Comparison of ENCODE assay signal across 19 cellular contexts in the genomic region with DNA sequence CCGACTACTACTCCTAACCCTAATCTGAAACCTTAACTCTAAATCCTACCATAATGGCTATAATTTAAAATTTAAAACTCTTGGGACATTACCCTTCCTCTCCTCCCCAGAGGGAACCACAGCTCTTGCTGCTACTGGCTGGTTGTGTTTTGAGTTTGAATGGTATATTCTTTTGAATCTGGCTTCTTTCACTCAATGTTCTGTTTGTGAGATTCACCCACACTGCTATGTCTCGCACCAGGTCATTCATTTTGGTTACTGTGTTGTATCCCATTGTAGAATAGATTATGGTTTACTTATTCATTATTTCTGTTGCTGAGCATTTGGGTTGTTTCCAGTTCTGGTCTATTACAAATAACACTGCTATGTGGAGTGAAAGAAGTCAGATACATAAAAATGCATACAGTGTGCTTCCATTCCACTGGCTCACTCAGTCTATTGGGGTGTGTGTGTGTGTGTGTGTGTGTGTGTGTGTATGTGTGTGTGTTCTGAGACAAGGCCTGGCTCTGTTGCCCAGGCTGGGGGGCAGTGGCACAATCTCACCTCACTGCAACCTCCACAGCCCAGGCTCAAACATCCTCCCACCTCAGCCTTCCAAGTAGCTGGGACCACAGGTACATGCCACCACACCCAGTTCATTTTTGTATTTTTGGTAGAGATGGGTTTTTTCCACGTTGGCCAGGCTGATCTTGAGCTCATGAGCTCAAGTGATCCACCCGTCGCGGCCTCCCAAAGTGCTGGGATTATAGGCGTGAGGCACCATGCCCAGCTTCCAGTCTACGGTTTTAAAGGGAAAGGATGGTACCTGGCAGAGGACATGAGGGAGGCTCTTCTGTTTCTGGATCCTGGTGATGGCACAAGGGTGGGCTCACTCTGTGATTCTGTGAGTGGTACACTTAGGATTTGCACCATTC. TPM values are rescaled to one million over a fixed set of nuclear protein-coding genes. Genes with fewer than 3 reads are reported as not detected.
A peak's percentile ranks its signal among the peaks of the same experiment; 100 is the strongest.
DNase-seq lines count a peak whose midpoint lies in the region; ATAC-seq and TF ChIP-seq lines count a peak whose summit lies in the region.
"Had no signal": no experiment of that assay in that cellular context is flagged by ENCODE, and none has a peak within 500 bp of the region (broad histone marks: within the 10 kb centered on the region; RNA-seq: fewer than 3 reads in every experiment).

No MANE protein-coding gene starts in this region.

- peaks cover 0 to 4% of the 10 kb centered on the region in 2 donors for H3K4me1 Mint-ChIP-seq in natural killer cell

- no peak overlapping the region for H3K23ac ChIP-seq in mesenchymal stem cell (ENCODE audit: low read length in 2 of 2)

- no peak overlapping the region for H3K27ac Mint-ChIP-seq in natural killer cell
- H3K27ac Mint-ChIP-seq: activated CD4-positive, alpha-beta T cell treated with anti-CD3 and anti-CD28 coated beads, Interleukin-2, amount 10 ng/mL, durations not matched to agents 24 days and 14 days; activated naive CD8-positive, alpha-beta T cell treated with anti-CD3 and anti-CD28 coated beads, Interleukin-2, amount 10 ng/mL, durations not matched to agents 7 days and 5 days; stimulated activated naive CD8-positive, alpha-beta T cell treated with anti-CD3 and anti-CD28 coated beads, Interleukin-15, amount 100 ng/mL, for 72 hours had no signal

- DNase-seq in AG09309 (ENCODE audit: low read depth), result peak; percentile 45
- DNase-seq in M059J (ENCODE audit: low read depth), result peak; percentile 31
- peak; percentile 22 for DNase-seq in epithelial cell of esophagus (ENCODE audit: low read depth)
- peak; percentile 11 for DNase-seq in mesenchymal stem cell
- DNase-seq in spleen, result no peak
- no peak for DNase-seq in natural killer cell
- DNase-seq in NAMALWA (ENCODE audit: low spot score), result no peak
- DNase-seq: activated CD4-positive, alpha-beta T cell treated with anti-CD3 and anti-CD28 coated beads, Interleukin-2, amount 10 ng/mL, durations not matched to agents 24 days and 14 days; activated naive CD8-positive, alpha-beta T cell treated with anti-CD3 and anti-CD28 coated beads, Interleukin-2, amount 10 ng/mL, durations not matched to agents 7 days and 5 days; activated T-cell treated with anti-CD3 and anti-CD28 coated beads, Interleukin-2, amount 50 U/mL, for 4 hours; AML-193; NCI-H1694; NCI-H510A; OCI-M1; stimulated activated CD4-positive, alpha-beta T cell treated with anti-CD3 and anti-CD28 coated beads, Interleukin-12 subunit alpha, Interleukin-12 subunit beta, amount 100 ng/mL, for 4 hours; stimulated activated naive CD8-positive, alpha-beta T cell treated with anti-CD3 and anti-CD28 coated beads, Interleukin-15, amount 100 ng/mL, for 72 hours; T1000 had no signal

- ATAC-seq in natural killer cell, result no peak
- ATAC-seq in GM18519 (IDR thresholded peaks at IDR 0.05; ENCODE audit: low FRiP score, unreplicated experiment), result no peak
- ATAC-seq: activated T-cell treated with anti-CD3 and anti-CD28 coated beads, Interleukin-2, amount 50 U/mL, for 4 hours; stimulated activated naive CD8-positive, alpha-beta T cell treated with anti-CD3 and anti-CD28 coated beads, Interleukin-15, amount 100 ng/mL, for 72 hours had no signal

- no peaks in the 10 kb centered on the region for H3K9me3 Mint-ChIP-seq in natural killer cell
- H3K9me3 Mint-ChIP-seq: activated CD4-positive, alpha-beta T cell treated with anti-CD3 and anti-CD28 coated beads, Interleukin-2, amount 10 ng/mL, durations not matched to agents 24 days and 14 days; activated naive CD8-positive, alpha-beta T cell treated with anti-CD3 and anti-CD28 coated beads, Interleukin-2, amount 10 ng/mL, durations not matched to agents 7 days and 5 days; activated T-cell treated with anti-CD3 and anti-CD28 coated beads, Interleukin-2, amount 50 U/mL, for 4 hours; stimulated activated naive CD8-positive, alpha-beta T cell treated with anti-CD3 and anti-CD28 coated beads, Interleukin-15, amount 100 ng/mL, for 72 hours had no signal

- peaks cover 14 to 28% of the 10 kb centered on the region in 2 donors for H3K27me3 Mint-ChIP-seq in natural killer cell (ENCODE audit: low read depth in 2 of 2)

- no peak overlapping the region for H3K4me3 ChIP-seq in AG09309 (ENCODE audit: control insufficient read depth, low read depth, low read length)
- no peak overlapping the region for H3K4me3 ChIP-seq in epithelial cell of esophagus (ENCODE audit: low read length)
- H3K4me3 ChIP-seq in mesenchymal stem cell (ENCODE audit: insufficient read depth in 1 of 2, low read depth in 1 of 2, low read length in 2 of 2), result no peak overlapping the region
- H3K4me3 ChIP-seq in spleen, result no peak overlapping the region
- H3K4me3 ChIP-seq: vagina had no signal

- H2BK15ac ChIP-seq in mesenchymal stem cell (ENCODE audit: low read depth, poor library complexity, severe bottlenecking), result no peak overlapping the region

- H3K4me1 ChIP-seq in mesenchymal stem cell (ENCODE audit: control insufficient read depth, insufficient read depth, low read depth, low read length), result peaks cover 3% of the 10 kb centered on the region
- peaks cover 0 to 11% (median 2%) of the 10 kb centered on the region in 6 donors for H3K4me1 ChIP-seq in spleen
- H3K4me1 ChIP-seq: vagina had no signal

- H2BK12ac ChIP-seq in mesenchymal stem cell (ENCODE audit: low read length in 2 of 2), result no peak overlapping the region

- H2AFZ ChIP-seq in mesenchymal stem cell (ENCODE audit: low read depth, low read length), result no peak overlapping the region

- no peak overlapping the region for H3K4ac ChIP-seq in mesenchymal stem cell (ENCODE audit: low read depth in 1 of 2, low read length in 2 of 2)

- no peaks in the 10 kb centered on the region for H3K27me3 ChIP-seq in mesenchymal stem cell (ENCODE audit: control insufficient read depth in 1 of 2, insufficient read depth in 1 of 2, low read length in 2 of 2)
- peaks cover 0 to 12% (median 0%) of the 10 kb centered on the region in 7 donors for H3K27me3 ChIP-seq in spleen (replicated peaks in 1 of 7)
- H3K27me3 ChIP-seq: vagina had no signal

- no peak overlapping the region for H3K4me3 Mint-ChIP-seq in natural killer cell
- H3K4me3 Mint-ChIP-seq: activated CD4-positive, alpha-beta T cell treated with anti-CD3 and anti-CD28 coated beads, Interleukin-2, amount 10 ng/mL, durations not matched to agents 24 days and 14 days; activated naive CD8-positive, alpha-beta T cell treated with anti-CD3 and anti-CD28 coated beads, Interleukin-2, amount 10 ng/mL, durations not matched to agents 7 days and 5 days; activated T-cell treated with anti-CD3 and anti-CD28 coated beads, Interleukin-2, amount 50 U/mL, for 4 hours; stimulated activated naive CD8-positive, alpha-beta T cell treated with anti-CD3 and anti-CD28 coated beads, Interleukin-15, amount 100 ng/mL, for 72 hours had no signal

- H2BK5ac ChIP-seq in mesenchymal stem cell (ENCODE audit: low read depth, low read length, poor library complexity, severe bottlenecking), result no peak overlapping the region

- H3K9me3 ChIP-seq in mesenchymal stem cell (ENCODE audit: control insufficient read depth, low read length), result no peaks in the 10 kb centered on the region
- peaks cover 0 to 10% (median 5%) of the 10 kb centered on the region in 8 donors for H3K9me3 ChIP-seq in spleen
- H3K9me3 ChIP-seq: vagina had no signal

- H2BK120ac ChIP-seq in mesenchymal stem cell (ENCODE audit: low read depth, low read length), result no peak overlapping the region

- no peak overlapping the region for H2AK5ac ChIP-seq in mesenchymal stem cell (ENCODE audit: low read length, severe bottlenecking)

- H3K36me3 ChIP-seq in mesenchymal stem cell (ENCODE audit: control insufficient read depth in 1 of 2, insufficient read depth in 2 of 2, low read depth in 1 of 2, low read length in 2 of 2), result no peaks in the 10 kb centered on the region
- no peaks in the 10 kb centered on the region for H3K36me3 ChIP-seq in spleen
- H3K36me3 ChIP-seq: vagina had no signal

- intact Hi-C loops in spleen (cut with DNase I; ENCODE audit: low total_unique reads), result no loop called here
- intact Hi-C loops in natural killer cell (cut with micrococcal nuclease), result no loop called here

- H3K9ac ChIP-seq in mesenchymal stem cell (ENCODE audit: low read length), result no peak overlapping the region

- TF ChIP-seq POLR2A in spleen (IDR thresholded peaks at IDR 0.05), result no peak

- H3K18ac ChIP-seq in mesenchymal stem cell (ENCODE audit: low read depth in 1 of 2, low read length in 2 of 2), result no peak overlapping the region

- H3K79me1 ChIP-seq in mesenchymal stem cell (replicated peaks; ENCODE audit: low read length, poor library complexity, severe bottlenecking), result no peaks in the 10 kb centered on the region

- no peak for TF ChIP-seq CTCF in AG09309 (IDR thresholded peaks at IDR 0.05; ENCODE audit: control insufficient read depth, insufficient read depth, low read depth, low read length, missing control alignments)
- no peak for TF ChIP-seq CTCF in epithelial cell of esophagus (IDR thresholded peaks at IDR 0.05; ENCODE audit: insufficient read depth, low read depth, low read length, missing control alignments)
- TF ChIP-seq CTCF in spleen (IDR thresholded peaks at IDR 0.05 in 8 of 11, conservative IDR thresholded peaks at IDR 0.05 in 3 of 11), result no peak
- no peak for TF ChIP-seq CTCF in natural killer cell (IDR thresholded peaks at IDR 0.05)

- no peak overlapping the region for H3K4me2 ChIP-seq in mesenchymal stem cell (ENCODE audit: low read length, poor library complexity, severe bottlenecking)

- no peaks in the 10 kb centered on the region for H3K36me3 Mint-ChIP-seq in natural killer cell
- H3K36me3 Mint-ChIP-seq: activated naive CD8-positive, alpha-beta T cell treated with anti-CD3 and anti-CD28 coated beads, Interleukin-2, amount 10 ng/mL, durations not matched to agents 7 days and 5 days had no signal

- H4K8ac ChIP-seq in mesenchymal stem cell (ENCODE audit: low read length), result no peak overlapping the region

- H3K14ac ChIP-seq in mesenchymal stem cell (ENCODE audit: low read length in 2 of 2), result no peak overlapping the region

- no peak overlapping the region for H4K91ac ChIP-seq in mesenchymal stem cell (ENCODE audit: low read length)

- H3K27ac ChIP-seq in mesenchymal stem cell (ENCODE audit: low read length, poor library complexity, severe bottlenecking) (no peak overlapping the region), spleen (no peak overlapping the region)
- H3K27ac ChIP-seq: vagina had no signal

- 84% methylated on average over 8 of the region's 8 CpGs for WGBS in mesenchymal stem cell
- 86 to 90% (median 88%) methylated on average over 8 of the region's 8 CpGs for WGBS in spleen, 5 donors

RNA-seq across cellular contexts. Expression of a gene that starts 19.2 kb away (rescaled TPM):
- 1.9 and 4.1 TPM in 2 replicates for total RNA-seq in M059J (2014; rRNA removed; shearing (Covaris generic))
- 6.0 TPM for polyA plus RNA-seq in mesenchymal stem cell (2013, experiment 1 of 2)
- 5.7 TPM for polyA plus RNA-seq in mesenchymal stem cell (2013, experiment 2 of 2)
- total RNA-seq in spleen (1 to 10 TPM; 3.3 to 9.4 (median 4.1) TPM), natural killer cell (under 1 TPM; 0.11 to 0.48 (median 0.42) TPM)
- 10 to 100 TPM in 1 of 3 donors, 1 to 10 TPM in 2; 4.1 to 10.7 (median 4.2) TPM for polyA plus RNA-seq in spleen

Comparison
In these comparisons a context has a peak if more than half of its experiments do, and no peak if none do; other contexts are left out.
1. DNase-seq: peak in AG09309 (single experiment), M059J (single experiment), epithelial cell of esophagus (single experiment) and mesenchymal stem cell (single experiment); none in spleen (single experiment), natural killer cell (single experiment) and NAMALWA (single experiment).